ENCODE assay signal across 14 cellular contexts in genomic region chr2:173347305-173348168, GRCh38.
DNase-seq lines count a peak whose midpoint lies in the region; ATAC-seq and TF ChIP-seq lines count a peak whose summit lies in the region.
"Had no signal": no experiment of that assay in that cellular context is flagged by ENCODE, and none has a peak within 500 bp of the region (broad histone marks: within the 10 kb centered on the region; RNA-seq: fewer than 3 reads in every experiment).

No MANE protein-coding gene starts in this region.

- H2AFZ ChIP-seq in OCI-LY1 (ENCODE audit: low read length), result no peak overlapping the region

- H3K4me3 ChIP-seq in HEK293 (ENCODE audit: low read depth, low read length), result no peak overlapping the region
- no peak overlapping the region for H3K4me3 ChIP-seq in OCI-LY1 (ENCODE audit: low read depth, low read length, poor library complexity, severe bottlenecking)
- H3K4me3 ChIP-seq: tibial artery had no signal

- no peaks in the 10 kb centered on the region for H3K9me2 ChIP-seq in OCI-LY1 (ENCODE audit: low read depth, low read length)

- DNase-seq in DMS153 (lab: John Stamatoyannopoulos, UW) (peak; percentile 97), NCI-H146 treated with DMSO at 0.1 percent for 48 hours (lab: John Stamatoyannopoulos, UW; ENCODE audit: unreplicated experiment) (peak; percentile 96), AG08396 (ENCODE audit: low spot score) (no peak), Kasumi-1 (lab: John Stamatoyannopoulos, UW) (no peak), GOT3 (lab: John Stamatoyannopoulos, UW) (no peak)
- DNase-seq: glutamatergic neuron; H9; NCI-H524 treated with DMSO at 0.1 percent for 48 hours; SIG-M5; stimulated activated CD4-positive, alpha-beta T cell treated with anti-CD3 and anti-CD28 coated beads, Interleukin-1b, Interleukin-23, amount 100 ng/mL, for 48 hours; tibial artery had no signal

- H3K79me2 ChIP-seq in OCI-LY1 (ENCODE audit: insufficient read depth, low read length), result no peaks in the 10 kb centered on the region

- H3K4me2 ChIP-seq in OCI-LY1 (ENCODE audit: low read length), result no peak overlapping the region

- H3K9ac ChIP-seq in OCI-LY1 (ENCODE audit: low read length), result no peak overlapping the region

- no peaks in the 10 kb centered on the region for H4K20me1 ChIP-seq in OCI-LY1 (ENCODE audit: insufficient read depth, low read length)

- ATAC-seq in GM21526 (IDR thresholded peaks at IDR 0.05; ENCODE audit: low FRiP score, unreplicated experiment), result no peak

- POLR2A ChIA-PET in HEK293 (lab: Yijun Ruan, JAX), result no interaction called here

- TF ChIP-seq CTCF in HEK293 (tag by site-specific recombination; IDR thresholded peaks at IDR 0.05) (no peak), OCI-LY1 (IDR thresholded peaks at IDR 0.05; ENCODE audit: low read length) (no peak)

- H3K27ac ChIP-seq in HEK293 (ENCODE audit: extremely low read depth, low read depth, low read length), result no peak overlapping the region
- peak overlapping the region; percentile 85 for H3K27ac ChIP-seq in OCI-LY1 (ENCODE audit: low read depth, low read length, poor library complexity, severe bottlenecking)
- H3K27ac ChIP-seq: tibial artery had no signal

- no peaks in the 10 kb centered on the region for H3K27me3 ChIP-seq in OCI-LY1 (ENCODE audit: insufficient read depth, low read length)

- no peaks in the 10 kb centered on the region for H3K9me3 ChIP-seq in HEK293 (ENCODE audit: control insufficient read depth, insufficient read depth, low read depth, low read length)
- H3K9me3 ChIP-seq in OCI-LY1 (ENCODE audit: low read length), result peaks cover 11% of the 10 kb centered on the region

- H3F3A ChIP-seq in OCI-LY1 (ENCODE audit: insufficient read depth, low read length), result 0 out of 2 replicates have a peak, but pooled peaks cover 9% of the 10 kb centered on the region

- H3K36me3 ChIP-seq in HEK293 (ENCODE audit: control insufficient read depth in 2 of 2, insufficient read depth in 1 of 2, low read length in 2 of 2) (no peaks in the 10 kb centered on the region), OCI-LY1 (ENCODE audit: insufficient read depth, low read length) (no peaks in the 10 kb centered on the region; the same call in 1 of the 2 replicates)
- H3K36me3 ChIP-seq: tibial artery had no signal

- H3K4me1 ChIP-seq in HEK293 (ENCODE audit: control insufficient read depth, insufficient read depth, low read length) (peaks cover 3% of the 10 kb centered on the region), OCI-LY1 (ENCODE audit: insufficient read depth, low read length, severe bottlenecking) (peaks cover 35% of the 10 kb centered on the region)
- H3K4me1 ChIP-seq: tibial artery had no signal

- CTCF ChIA-PET in HEK293 (lab: Yijun Ruan, JAX), result no interaction called here

TF ChIP-seq in HEK293, 187 proteins besides CTCF, POLR2A, EP300 and RAD21:
- TF ChIP-seq ZBTB21 (tag by site-specific recombination; IDR thresholded peaks at IDR 0.05) (no peak), ZNF148 (tag by site-specific recombination; IDR thresholded peaks at IDR 0.05; ENCODE audit: borderline replicate concordance) (no peak), FEZF1 (tag by site-specific recombination; IDR thresholded peaks at IDR 0.05) (peak; percentile 9; the same call in 1 of the 2 replicates), ZNF488 (tag by site-specific recombination; IDR thresholded peaks at IDR 0.05) (no peak), PRDM2 (tag by site-specific recombination; IDR thresholded peaks at IDR 0.05; ENCODE audit: borderline replicate concordance) (no peak), ZNF544 (tag by site-specific recombination; IDR thresholded peaks at IDR 0.05) (no peak), PRDM6 (tag by site-specific recombination; IDR thresholded peaks at IDR 0.05) (peak; percentile 33; the same call in 1 of the 2 replicates), ZNF223 (tag by site-specific recombination; IDR thresholded peaks at IDR 0.05) (no peak), ZSCAN30 (tag by site-specific recombination; IDR thresholded peaks at IDR 0.05) (no peak), ZNF214 (tag by site-specific recombination; IDR thresholded peaks at IDR 0.05; ENCODE audit: borderline replicate concordance) (no peak), SP7 (tag by site-specific recombination; IDR thresholded peaks at IDR 0.05) (peak; percentile 54; the same call in 1 of the 2 replicates)

Comparison
In these comparisons a context has a peak if more than half of its experiments do, and no peak if none do; other contexts are left out.
1. DNase-seq: peak in DMS153 (single experiment) and NCI-H146 treated with DMSO at 0.1 percent for 48 hours (single experiment); none in AG08396 (single experiment), Kasumi-1 (0 of 2) and GOT3 (single experiment).